Comparison of ENCODE assay signal across 1 cellular context in the genomic region with DNA sequence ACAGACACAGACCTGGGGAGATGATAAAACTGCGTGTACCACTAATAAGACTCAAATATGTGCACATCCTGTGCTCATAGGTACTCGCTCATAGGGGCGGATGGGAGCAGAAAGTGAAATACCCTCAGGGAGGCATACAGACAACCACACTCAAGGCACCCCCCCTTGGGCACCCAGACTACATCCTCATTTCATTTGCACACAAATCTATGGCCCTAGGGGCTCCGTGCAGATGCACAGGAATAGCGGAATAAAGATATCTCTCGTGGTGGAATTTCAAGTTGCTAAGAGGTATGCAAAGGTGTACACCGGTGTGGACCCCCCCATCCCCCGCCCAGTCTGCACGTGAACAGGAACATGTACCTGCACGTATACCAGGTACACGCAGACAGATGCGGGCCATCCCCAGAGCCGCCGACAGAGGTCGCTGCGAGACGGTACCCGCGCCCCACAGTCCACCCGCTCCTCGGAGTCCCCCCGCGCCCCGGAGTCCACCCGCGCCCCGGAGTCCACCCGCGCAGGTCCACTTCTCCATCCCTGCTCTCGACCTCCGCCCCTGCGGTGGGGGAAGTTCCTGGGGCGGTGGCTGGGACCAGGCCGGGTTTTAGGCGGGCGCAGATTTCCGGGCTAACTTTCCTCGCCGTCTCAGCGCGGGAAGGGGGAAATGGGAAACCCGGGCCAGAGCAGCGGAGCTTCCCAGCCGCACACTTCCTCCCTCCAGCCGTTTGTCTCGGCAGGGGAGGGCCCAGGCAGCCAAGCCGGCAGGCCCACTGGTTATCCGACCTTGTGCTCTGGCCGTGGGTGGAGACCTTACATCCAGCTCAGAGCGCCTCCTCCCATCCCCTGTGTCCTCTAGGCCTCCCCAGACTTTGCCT.
TF ChIP-seq lines count a peak whose summit lies in the region.

No MANE protein-coding gene starts in this region.

TF ChIP-seq in Ishikawa, 13 proteins besides CTCF, POLR2A, EP300 and RAD21 (continued from another document):
- TF ChIP-seq, protein P1, sequence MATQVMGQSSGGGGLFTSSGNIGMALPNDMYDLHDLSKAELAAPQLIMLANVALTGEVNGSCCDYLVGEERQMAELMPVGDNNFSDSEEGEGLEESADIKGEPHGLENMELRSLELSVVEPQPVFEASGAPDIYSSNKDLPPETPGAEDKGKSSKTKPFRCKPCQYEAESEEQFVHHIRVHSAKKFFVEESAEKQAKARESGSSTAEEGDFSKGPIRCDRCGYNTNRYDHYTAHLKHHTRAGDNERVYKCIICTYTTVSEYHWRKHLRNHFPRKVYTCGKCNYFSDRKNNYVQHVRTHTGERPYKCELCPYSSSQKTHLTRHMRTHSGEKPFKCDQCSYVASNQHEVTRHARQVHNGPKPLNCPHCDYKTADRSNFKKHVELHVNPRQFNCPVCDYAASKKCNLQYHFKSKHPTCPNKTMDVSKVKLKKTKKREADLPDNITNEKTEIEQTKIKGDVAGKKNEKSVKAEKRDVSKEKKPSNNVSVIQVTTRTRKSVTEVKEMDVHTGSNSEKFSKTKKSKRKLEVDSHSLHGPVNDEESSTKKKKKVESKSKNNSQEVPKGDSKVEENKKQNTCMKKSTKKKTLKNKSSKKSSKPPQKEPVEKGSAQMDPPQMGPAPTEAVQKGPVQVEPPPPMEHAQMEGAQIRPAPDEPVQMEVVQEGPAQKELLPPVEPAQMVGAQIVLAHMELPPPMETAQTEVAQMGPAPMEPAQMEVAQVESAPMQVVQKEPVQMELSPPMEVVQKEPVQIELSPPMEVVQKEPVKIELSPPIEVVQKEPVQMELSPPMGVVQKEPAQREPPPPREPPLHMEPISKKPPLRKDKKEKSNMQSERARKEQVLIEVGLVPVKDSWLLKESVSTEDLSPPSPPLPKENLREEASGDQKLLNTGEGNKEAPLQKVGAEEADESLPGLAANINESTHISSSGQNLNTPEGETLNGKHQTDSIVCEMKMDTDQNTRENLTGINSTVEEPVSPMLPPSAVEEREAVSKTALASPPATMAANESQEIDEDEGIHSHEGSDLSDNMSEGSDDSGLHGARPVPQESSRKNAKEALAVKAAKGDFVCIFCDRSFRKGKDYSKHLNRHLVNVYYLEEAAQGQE (IDR thresholded peaks at IDR 0.05; ENCODE audit: low read depth) = no peak
- TF ChIP-seq TEAD4 (IDR thresholded peaks at IDR 0.05) (no peak), CEBPB (IDR thresholded peaks at IDR 0.05) (no peak), CREB1 (IDR thresholded peaks at IDR 0.05; ENCODE audit: low read depth) (no peak), TAF1 (IDR thresholded peaks at IDR 0.05; ENCODE audit: low read depth) (no peak), NFIC (IDR thresholded peaks at IDR 0.05) (no peak), TCF12 (IDR thresholded peaks at IDR 0.05; ENCODE audit: low read depth) (no peak; the same call in 1 of the 2 replicates)
- TF ChIP-seq, protein P2, sequence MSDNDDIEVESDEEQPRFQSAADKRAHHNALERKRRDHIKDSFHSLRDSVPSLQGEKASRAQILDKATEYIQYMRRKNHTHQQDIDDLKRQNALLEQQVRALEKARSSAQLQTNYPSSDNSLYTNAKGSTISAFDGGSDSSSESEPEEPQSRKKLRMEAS (IDR thresholded peaks at IDR 0.05) = peak; percentile 59
